ENCODE assay signal across 21 cellular contexts in genomic region chr21:44687671-44688070, GRCh38. TPM values are rescaled to one million over a fixed set of nuclear protein-coding genes. Genes with fewer than 3 reads are reported as not detected.
A peak's percentile ranks its signal among the peaks of the same experiment; 100 is the strongest.
DNase-seq lines count a peak whose midpoint lies in the region; ATAC-seq and TF ChIP-seq lines count a peak whose summit lies in the region.
"Had no signal": no experiment of that assay in that cellular context is flagged by ENCODE, and none has a peak within 500 bp of the region (broad histone marks: within the 10 kb centered on the region; RNA-seq: fewer than 3 reads in every experiment).

No MANE protein-coding gene starts in this region.

- no peak for ATAC-seq in Right ventricle myocardium inferior
- ATAC-seq in HG03378 (IDR thresholded peaks at IDR 0.05; ENCODE audit: unreplicated experiment) = no peak
- ATAC-seq in CD4-positive, alpha-beta T cell (ENCODE audit: poor library complexity) = no peak
- ATAC-seq: esophagus mucosa; pancreas; stimulated activated memory B cell treated with anti-CD40 and anti-IgM and Interleukin-4, amounts not matched to agents 10 μg/mL and 1 μg/mL and 100 μg/mL, for 72 hours had no signal

- H3K36me3 ChIP-seq in right atrium auricular region = no peaks in the 10 kb centered on the region
- H3K36me3 ChIP-seq: pancreas had no signal

- no peak overlapping the region for H3K4me3 ChIP-seq in right atrium auricular region
- H3K4me3 ChIP-seq: pancreas, testis had no signal

- intact Hi-C loops in Right ventricle myocardium inferior (cut with DNase I) = no loop called here
- intact Hi-C loops in CD4-positive, alpha-beta T cell (cut with DNase I, micrococcal nuclease) = no loop called here

- no peak overlapping the region for H3K27ac ChIP-seq in right atrium auricular region
- H3K27ac ChIP-seq in CD4-positive, alpha-beta T cell (ENCODE audit: low read depth, low read length) = no peak overlapping the region
- H3K27ac ChIP-seq: pancreas, testis had no signal

- peaks cover 2% of the 10 kb centered on the region for H3K9me3 Mint-ChIP-seq in CD4-positive, alpha-beta T cell

- POLR2A ChIA-PET in CD4-positive, alpha-beta T cell (lab: Charles Lee) = no interaction called here

- no peaks in the 10 kb centered on the region for H3K4me1 ChIP-seq in right atrium auricular region
- H3K4me1 ChIP-seq: pancreas, testis had no signal

- no peak overlapping the region for H3K4me3 Mint-ChIP-seq in CD4-positive, alpha-beta T cell
- H3K4me3 Mint-ChIP-seq: activated naive CD8-positive, alpha-beta T cell treated with anti-CD3 and anti-CD28 coated beads for 36 hours; naive B cell; stimulated activated memory B cell treated with anti-CD40 and anti-IgM and Interleukin-4, amounts not matched to agents 10 μg/mL and 1 μg/mL and 100 μg/mL, for 72 hours had no signal

- no peaks in the 10 kb centered on the region for H3K36me3 Mint-ChIP-seq in CD4-positive, alpha-beta T cell (ENCODE audit: low read depth)
- H3K36me3 Mint-ChIP-seq: stimulated activated memory B cell treated with anti-CD40 and anti-IgM and Interleukin-4, amounts not matched to agents 10 μg/mL and 1 μg/mL and 100 μg/mL, for 72 hours had no signal

- no peak for TF ChIP-seq CTCF in right atrium auricular region (IDR thresholded peaks at IDR 0.05)
- no peak for TF ChIP-seq CTCF in CD4-positive, alpha-beta T cell (IDR thresholded peaks at IDR 0.05)

- peak; percentile 32 for DNase-seq in right atrium auricular region (ENCODE audit: low spot score)
- DNase-seq in Right ventricle myocardium inferior (ENCODE audit: missing footprints) = no peak
- DNase-seq in NCI-H345 treated with DMSO at 0.1 percent for 48 hours (lab: John Stamatoyannopoulos, UW; ENCODE audit: unreplicated experiment) = peak; percentile 63
- DNase-seq in left kidney (ENCODE audit: low read depth, low spot score) = peak; percentile 77
- no peak for DNase-seq in 8988T
- DNase-seq in CD4-positive, alpha-beta T cell = no peak
- no peak for DNase-seq in NCI-H1930 (lab: John Stamatoyannopoulos, UW)
- DNase-seq: activated naive CD8-positive, alpha-beta T cell treated with anti-CD3 and anti-CD28 coated beads for 36 hours; activated T-cell treated with anti-CD3 and anti-CD28 coated beads, Interleukin-2, amount 50 U/mL, for 48 hours; effector CD8-positive, alpha-beta T cell; Kasumi-1; naive B cell; NCI-H1105; pancreas; testis had no signal

- H3K27me3 Mint-ChIP-seq in CD4-positive, alpha-beta T cell = peaks cover 29% of the 10 kb centered on the region
- H3K27me3 Mint-ChIP-seq: activated naive CD8-positive, alpha-beta T cell treated with anti-CD3 and anti-CD28 coated beads for 36 hours had no signal

- H3K27ac Mint-ChIP-seq in CD4-positive, alpha-beta T cell = no peak overlapping the region
- H3K27ac Mint-ChIP-seq: activated naive CD8-positive, alpha-beta T cell treated with anti-CD3 and anti-CD28 coated beads for 36 hours; naive B cell; stimulated activated memory B cell treated with anti-CD40 and anti-IgM and Interleukin-4, amounts not matched to agents 10 μg/mL and 1 μg/mL and 100 μg/mL, for 72 hours had no signal

- no peaks in the 10 kb centered on the region for H3K27me3 ChIP-seq in right atrium auricular region
- H3K27me3 ChIP-seq in CD4-positive, alpha-beta T cell (ENCODE audit: control insufficient read depth, insufficient read depth, low read length) = no peaks in the 10 kb centered on the region
- H3K27me3 ChIP-seq: testis had no signal

- H3K9me3 ChIP-seq in right atrium auricular region = peaks cover 0 to 1% of the 10 kb centered on the region in 2 donors
- peaks cover 5% of the 10 kb centered on the region for H3K9me3 ChIP-seq in CD4-positive, alpha-beta T cell (ENCODE audit: control insufficient read depth, low read length)
- H3K9me3 ChIP-seq: pancreas, testis had no signal

- peaks cover 12% of the 10 kb centered on the region for H3K4me1 Mint-ChIP-seq in CD4-positive, alpha-beta T cell (ENCODE audit: low read depth)
- H3K4me1 Mint-ChIP-seq: naive B cell; stimulated activated memory B cell treated with anti-CD40 and anti-IgM and Interleukin-4, amounts not matched to agents 10 μg/mL and 1 μg/mL and 100 μg/mL, for 72 hours had no signal

- CTCF ChIA-PET in CD4-positive, alpha-beta T cell (lab: Charles Lee) = no interaction called here

RNA-seq across cellular contexts. Expression of gene KRTAP12-1, which starts 5.7 kb away (rescaled TPM):
- not detected for total RNA-seq in right atrium auricular region
- total RNA-seq in Right ventricle myocardium inferior = not detected
- total RNA-seq in CD4-positive, alpha-beta T cell = not detected
- total RNA-seq: activated naive CD8-positive, alpha-beta T cell treated with anti-CD3 and anti-CD28 coated beads for 36 hours; cerebellum; esophagus mucosa; H4; lung microvascular endothelial cell; pancreas; testis had no signal

RNA-seq across cellular contexts. Expression of gene KRTAP10-12, which starts 9.3 kb away (rescaled TPM):
- total RNA-seq in right atrium auricular region (not detected), Right ventricle myocardium inferior (not detected)
- total RNA-seq in CD4-positive, alpha-beta T cell = not detected
- total RNA-seq: activated naive CD8-positive, alpha-beta T cell treated with anti-CD3 and anti-CD28 coated beads for 36 hours; cerebellum; esophagus mucosa; H4; lung microvascular endothelial cell; pancreas; testis had no signal

RNA-seq across cellular contexts. Expression of gene KRTAP12-2, which starts 20.9 kb away (rescaled TPM):
- total RNA-seq in right atrium auricular region (not detected), Right ventricle myocardium inferior (not detected)
- total RNA-seq in CD4-positive, alpha-beta T cell = not detected
- total RNA-seq: activated naive CD8-positive, alpha-beta T cell treated with anti-CD3 and anti-CD28 coated beads for 36 hours; cerebellum; esophagus mucosa; H4; lung microvascular endothelial cell; pancreas had no signal

RNA-seq across cellular contexts. Expression of gene TSPEAR, which starts 23.7 kb away (rescaled TPM):
- not detected for total RNA-seq in right atrium auricular region
- 0.65 TPM for total RNA-seq in Right ventricle myocardium inferior
- total RNA-seq in CD4-positive, alpha-beta T cell = not detected
- total RNA-seq: activated naive CD8-positive, alpha-beta T cell treated with anti-CD3 and anti-CD28 coated beads for 36 hours had no signal

RNA-seq across cellular contexts. Expression of gene KRTAP12-3, which starts 29.9 kb away (rescaled TPM):
- total RNA-seq in right atrium auricular region = not detected
- not detected for total RNA-seq in Right ventricle myocardium inferior
- total RNA-seq in CD4-positive, alpha-beta T cell = not detected
- total RNA-seq: activated naive CD8-positive, alpha-beta T cell treated with anti-CD3 and anti-CD28 coated beads for 36 hours; cerebellum; esophagus mucosa; H4; lung microvascular endothelial cell; pancreas; testis had no signal

Comparison
In these comparisons a context has a peak if more than half of its experiments do, and no peak if none do; other contexts are left out.
1. DNase-seq: peak in right atrium auricular region (single experiment), NCI-H345 treated with DMSO at 0.1 percent for 48 hours (single experiment) and left kidney (single experiment); none in Right ventricle myocardium inferior (single experiment), 8988T (single experiment), CD4-positive, alpha-beta T cell (0 of 10) and NCI-H1930 (0 of 2).